Comparison of ENCODE assay signal across 18 cellular contexts in genomic region chr6:104881964-104882668, GRCh38. TPM values are rescaled to one million over a fixed set of nuclear protein-coding genes. Genes with fewer than 3 reads are reported as not detected.
DNase-seq lines count a peak whose midpoint lies in the region; ATAC-seq and TF ChIP-seq lines count a peak whose summit lies in the region.
"Had no signal": no experiment of that assay in that cellular context is flagged by ENCODE, and none has a peak within 500 bp of the region (broad histone marks: within the 10 kb centered on the region; RNA-seq: fewer than 3 reads in every experiment).

No MANE protein-coding gene starts in this region.

- no peak for TF ChIP-seq EP300 in SK-N-SH (IDR thresholded peaks at IDR 0.05; ENCODE audit: borderline replicate concordance in 1 of 2, low read depth in 1 of 2, low read length in 1 of 2)

- H4K20me1 ChIP-seq in SK-N-SH (ENCODE audit: insufficient read depth), result no peaks in the 10 kb centered on the region
- no peaks in the 10 kb centered on the region for H4K20me1 ChIP-seq in PC-9 (ENCODE audit: insufficient read depth)
- H4K20me1 ChIP-seq: BLaER1 treated with 17β-estradiol and CSF1 and Interleukin-3, amounts not matched to agents 10 nM and 100 nM had no signal

- no peak for TF ChIP-seq RAD21 in SK-N-SH (IDR thresholded peaks at IDR 0.05; ENCODE audit: low read length)

- H3K36me3 ChIP-seq in SK-N-SH (replicated peaks in 1 of 2; ENCODE audit: control insufficient read depth in 1 of 2, insufficient read depth in 2 of 2, low read length in 1 of 2) (no peaks in the 10 kb centered on the region), BE2C (no peaks in the 10 kb centered on the region), PC-9 (ENCODE audit: low read depth) (no peaks in the 10 kb centered on the region)
- H3K36me3 ChIP-seq: BLaER1 treated with 17β-estradiol and CSF1 and Interleukin-3, amounts not matched to agents 10 nM and 100 nM had no signal

- intact Hi-C loops in PC-9 (cut with micrococcal nuclease; ENCODE audit: unreplicated experiment), result no loop called here

- CTCF ChIA-PET in SK-N-SH (lab: Yijun Ruan, JAX), result interaction anchor here (0.6 to 0.8 kb wide), 2 partner anchors 18 to 831 kb away, joined by 3 to 4 read pairs; no protein-coding TSS in a partner anchor
- CTCF ChIA-PET in PC-9 (lab: Charles Lee), result no interaction called here
- CTCF ChIA-PET in HEK293T (lab: Yijun Ruan, JAX), result interaction anchor here (0.7 kb wide), 1 partner anchor 368 kb away, joined by 3 read pairs; no protein-coding TSS in a partner anchor

- TF ChIP-seq CTCF in SK-N-SH (IDR thresholded peaks at IDR 0.05), result no peak
- no peak for TF ChIP-seq CTCF in BE2C (IDR thresholded peaks at IDR 0.05; ENCODE audit: low read depth, low read length)
- TF ChIP-seq CTCF in PC-9 (conservative IDR thresholded peaks at IDR 0.05), result no peak

- POLR2A ChIA-PET in SK-N-SH (lab: Yijun Ruan, JAX) (no interaction called here), PC-9 (lab: Charles Lee; ENCODE audit: unreplicated experiment) (interaction anchor here (0.7 kb wide), 1 partner anchor 72 kb away, joined by 5 read pairs; no protein-coding TSS in a partner anchor), HEK293T (lab: Yijun Ruan, JAX) (interaction anchor here (0.6 kb wide), 1 partner anchor 214 kb away, joined by 3 read pairs; no protein-coding TSS in a partner anchor)

- H3K9me2 ChIP-seq in SK-N-SH (no peaks in the 10 kb centered on the region), PC-9 (ENCODE audit: insufficient read depth) (no peaks in the 10 kb centered on the region)

- ATAC-seq in SK-N-SH treated with all-trans-retinoic acid at 6 μM for 48 hours, result no peak
- ATAC-seq in HG03045 (IDR thresholded peaks at IDR 0.05; ENCODE audit: unreplicated experiment), result no peak
- ATAC-seq: CD8-positive, alpha-beta T cell had no signal

- H3K4me2 ChIP-seq in SK-N-SH (no peak overlapping the region), PC-9 (no peak overlapping the region)
- H3K4me2 ChIP-seq: BLaER1 treated with 17β-estradiol and CSF1 and Interleukin-3, amounts not matched to agents 10 nM and 100 nM had no signal

- H3K4me3 ChIP-seq in SK-N-SH (ENCODE audit: low read depth in 2 of 2, low read length in 1 of 2) (no peak overlapping the region), BE2C (ENCODE audit: low read depth, low read length) (no peak overlapping the region), PC-9 (no peak overlapping the region)
- H3K4me3 ChIP-seq: BLaER1 treated with 17β-estradiol and CSF1 and Interleukin-3, amounts not matched to agents 10 nM and 100 nM had no signal

- H3K27ac ChIP-seq in SK-N-SH (ENCODE audit: low read depth in 2 of 2, low read length in 1 of 2) (no peak overlapping the region; a peak in 1 of 4 replicates), PC-9 (no peak overlapping the region)
- H3K27ac ChIP-seq: BLaER1 treated with 17β-estradiol and CSF1 and Interleukin-3, amounts not matched to agents 10 nM and 100 nM; C4-2B had no signal

- H2AFZ ChIP-seq in SK-N-SH (ENCODE audit: low read depth) (no peak overlapping the region), PC-9 (0 out of 2 replicates have a peak overlapping the region, but pooled peaks have one; percentile 13)

- no peaks in the 10 kb centered on the region for H3K4me1 ChIP-seq in SK-N-SH (ENCODE audit: control insufficient read depth in 1 of 2, insufficient read depth in 2 of 2, low read depth in 1 of 2, low read length in 1 of 2)
- H3K4me1 ChIP-seq in BE2C, result no peaks in the 10 kb centered on the region
- no peaks in the 10 kb centered on the region for H3K4me1 ChIP-seq in PC-9 (replicated peaks; ENCODE audit: insufficient read depth)
- H3K4me1 ChIP-seq: BLaER1 treated with 17β-estradiol and CSF1 and Interleukin-3, amounts not matched to agents 10 nM and 100 nM; Caco-2 had no signal

- H3K79me2 ChIP-seq in SK-N-SH (ENCODE audit: insufficient read depth), result no peaks in the 10 kb centered on the region
- no peaks in the 10 kb centered on the region for H3K79me2 ChIP-seq in PC-9 (ENCODE audit: low read depth)

- WGBS in SK-N-SH (ENCODE audit: low lambda C conversion rate), result 3% methylated on average over 3 of the region's 3 CpGs

- H3F3A ChIP-seq in SK-N-SH (replicated peaks; ENCODE audit: insufficient read depth) (no peaks in the 10 kb centered on the region), PC-9 (ENCODE audit: insufficient read depth, low read depth) (no peaks in the 10 kb centered on the region)

- no TSS peak for BruUV-seq in PC-9 (replicated peaks; lab: Mats Ljungman, UMichigan)

- peak; percentile 70 for DNase-seq in SK-N-SH
- DNase-seq in BE2C, result peak; percentile 31
- no peak for DNase-seq in PC-9
- peak; percentile 47 for DNase-seq in putamen (ENCODE audit: low spot score)
- DNase-seq in HEK293T (ENCODE audit: extremely low spot score), result no peak
- DNase-seq in NOMO-1 treated with DMSO at 0.1 percent for 48 hours (lab: John Stamatoyannopoulos, UW; ENCODE audit: unreplicated experiment), result no peak
- DNase-seq: 8988T; ACHN; Caco-2; Calu3; CD4-positive, alpha-beta T cell; CD8-positive, alpha-beta T cell; DMS79 treated with DMSO at 0.1 percent for 48 hours; GF-D8 had no signal

- H3K9me3 ChIP-seq in SK-N-SH (no peaks in the 10 kb centered on the region), BE2C (no peaks in the 10 kb centered on the region), PC-9 (ENCODE audit: insufficient read depth, low read depth) (no peaks in the 10 kb centered on the region)
- H3K9me3 ChIP-seq: Caco-2 had no signal

- H3K27me3 ChIP-seq in SK-N-SH (ENCODE audit: insufficient read depth), result 0 out of 2 replicates have a peak, but pooled peaks cover 9% of the 10 kb centered on the region
- no peaks in the 10 kb centered on the region for H3K27me3 ChIP-seq in BE2C
- H3K27me3 ChIP-seq in PC-9 (ENCODE audit: insufficient read depth, low read depth), result peaks cover 9% of the 10 kb centered on the region; the same call in 1 of the 2 replicates
- H3K27me3 ChIP-seq: BLaER1 treated with 17β-estradiol and CSF1 and Interleukin-3, amounts not matched to agents 10 nM and 100 nM had no signal

- H3K9ac ChIP-seq in SK-N-SH, result no peak overlapping the region
- H3K9ac ChIP-seq: BLaER1 treated with 17β-estradiol and CSF1 and Interleukin-3, amounts not matched to agents 10 nM and 100 nM had no signal

TF ChIP-seq in SK-N-SH, 30 proteins besides CTCF, POLR2A, EP300 and RAD21:
- TF ChIP-seq GATA2 (CRISPR knock-in tag; IDR thresholded peaks at IDR 0.05) (peak; percentile 66), FOXJ3 (CRISPR knock-in tag; IDR thresholded peaks at IDR 0.05) (no peak)

TF ChIP-seq in SK-N-SH treated with all-trans-retinoic acid at 6 μM for 48 hours, 23 proteins besides CTCF, POLR2A, EP300 and RAD21 (continues in another document):
- TF ChIP-seq ZNF70 (CRISPR knock-in tag; IDR thresholded peaks at IDR 0.05) (no peak), ISL1 (CRISPR knock-in tag; IDR thresholded peaks at IDR 0.05) (no peak), ZNF565 (CRISPR knock-in tag; conservative IDR thresholded peaks at IDR 0.05; ENCODE audit: low read depth) (no peak), GLIS3 (CRISPR knock-in tag; IDR thresholded peaks at IDR 0.05) (no peak), PPARA (CRISPR knock-in tag; IDR thresholded peaks at IDR 0.05; ENCODE audit: borderline replicate concordance) (no peak), CSDC2 (CRISPR knock-in tag; IDR thresholded peaks at IDR 0.05) (no peak), CSRNP3 (CRISPR knock-in tag; IDR thresholded peaks at IDR 0.05) (no peak)

TF ChIP-seq in HEK293T, 16 proteins besides CTCF, POLR2A, EP300 and RAD21:
- TF ChIP-seq ARNT (IDR thresholded peaks at IDR 0.05) (no peak), TARDBP (IDR thresholded peaks at IDR 0.05) (no peak), PKNOX1 (IDR thresholded peaks at IDR 0.05) (no peak), CTBP1 (IDR thresholded peaks at IDR 0.05; ENCODE audit: borderline replicate concordance) (no peak), ZNF384 (IDR thresholded peaks at IDR 0.05) (no peak), NFRKB (IDR thresholded peaks at IDR 0.05) (no peak), SUZ12 (IDR thresholded peaks at IDR 0.05) (no peak), FOXK2 (IDR thresholded peaks at IDR 0.05) (no peak), SP1 (IDR thresholded peaks at IDR 0.05) (no peak), FOXM1 (IDR thresholded peaks at IDR 0.05; ENCODE audit: borderline replicate concordance) (no peak), L3MBTL2 (conservative IDR thresholded peaks at IDR 0.05) (no peak), HDGF (IDR thresholded peaks at IDR 0.05; ENCODE audit: borderline replicate concordance) (no peak), LEF1 (IDR thresholded peaks at IDR 0.05; ENCODE audit: borderline replicate concordance) (no peak), ELF4 (IDR thresholded peaks at IDR 0.05) (no peak), BHLHE40 (IDR thresholded peaks at IDR 0.05; ENCODE audit: borderline replicate concordance) (no peak), FOXA1 (IDR thresholded peaks at IDR 0.05) (no peak)
TF ChIP-seq in HEK293T: peak in this region for 0.

RNA-seq across cellular contexts. Expression of gene HACE1, which starts 22.4 kb away (rescaled TPM):
- 6.2 and 7.1 TPM in 2 replicates for polyA plus RNA-seq in SK-N-SH (2012; rRNA removed)
- 7.3 and 7.6 TPM in 2 replicates for polyA plus RNA-seq in SK-N-SH (2012; cell fraction: cytosol; rRNA removed)
- polyA plus RNA-seq in SK-N-SH (2012; cell fraction: nucleus; rRNA removed), result 10.7 and 17.4 TPM in 2 replicates
- 8.4 TPM for polyA plus RNA-seq in BE2C (2012; ENCODE audit: insufficient read depth, insufficient read length, low read depth)
- 12.4 and 15.0 TPM in 2 replicates for total RNA-seq in PC-9 (2021)

Comparison
In these comparisons a context has a peak if more than half of its experiments do, and no peak if none do; other contexts are left out.
1. DNase-seq: peak in SK-N-SH (single experiment), BE2C (single experiment) and putamen (single experiment); none in PC-9 (0 of 2), HEK293T (single experiment) and NOMO-1 treated with DMSO at 0.1 percent for 48 hours (single experiment).